34 cellular contexts compared by ENCODE assay signal in genomic region chr10:2604891-2605290, GRCh38.
"Had no signal": no experiment of that assay in that cellular context is flagged by ENCODE, and none has a peak within 500 bp of the region (broad histone marks: within the 10 kb centered on the region; RNA-seq: fewer than 3 reads in every experiment).

No MANE protein-coding gene starts in this region.

- H3K36me3 ChIP-seq: MG63 had no signal

- H3K9me3 ChIP-seq: MG63 had no signal

- H3K4me3 ChIP-seq: MG63 had no signal

- H3K27me3 ChIP-seq: MG63 had no signal

- DNase-seq: Karpas-422, Kasumi-1, MG63, MM.1S, MV-4-11, NCI-H1048, NCI-H1092, NCI-H1092 treated with DMSO at 0.1 percent for 48 hours, NCI-H1105, NCI-H1105 treated with DMSO at 0.1 percent for 48 hours, NCI-H1417, NCI-H1417 treated with DMSO at 0.1 percent for 48 hours, NCI-H1436, NCI-H1436 treated with DMSO at 0.1 percent for 48 hours, NCI-H146, NCI-H1694, NCI-H1694 treated with DMSO at 0.1 percent for 48 hours, NCI-H187, NCI-H187 treated with DMSO at 0.1 percent for 48 hours, NCI-H1930, NCI-H2029, NCI-H2029 treated with DMSO at 0.1 percent for 48 hours, NCI-H2081, NCI-H2081 treated with DMSO at 0.1 percent for 48 hours, NCI-H2107, NCI-H2171, NCI-H2171 treated with DMSO at 0.1 percent for 48 hours, NCI-H2227 treated with DMSO at 0.1 percent for 48 hours, NCI-H226, NCI-H345, NCI-H446, NCI-H446 treated with DMSO at 0.1 percent for 48 hours, NCI-H510A, NCI-H510A treated with DMSO at 0.1 percent for 48 hours had no signal
